ENCODE assay signal across 8 cellular contexts in the genomic region with DNA sequence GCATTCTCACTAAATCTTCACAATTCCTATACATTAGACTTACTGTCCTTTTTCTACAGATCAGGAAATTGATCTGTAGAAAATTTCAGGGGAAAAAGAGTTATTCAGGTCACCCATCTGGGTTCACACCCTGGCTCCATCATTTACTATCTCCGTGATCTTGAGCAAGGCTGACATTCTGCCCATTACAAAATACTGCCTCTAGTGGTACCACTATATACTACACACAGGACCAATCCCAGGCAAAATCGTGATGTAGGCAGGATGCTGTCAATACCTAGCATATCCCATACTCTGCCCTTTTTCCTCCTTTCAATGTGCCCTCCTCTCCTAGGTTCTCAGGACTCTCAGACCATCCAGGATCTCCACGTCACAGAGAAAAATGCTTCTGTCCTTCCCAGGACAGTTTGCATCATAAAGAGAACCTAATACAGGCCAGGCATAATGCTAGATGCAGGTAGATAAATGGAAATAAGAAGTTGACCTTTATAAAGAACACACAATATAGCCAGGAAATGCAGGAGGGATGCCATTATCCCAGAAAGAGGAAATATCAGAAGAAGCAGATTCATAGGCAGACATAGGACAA.
DNase-seq lines count a peak whose midpoint lies in the region; ATAC-seq and TF ChIP-seq lines count a peak whose summit lies in the region.

No MANE protein-coding gene starts in this region.

- TF ChIP-seq RAD21 in SK-N-SH (IDR thresholded peaks at IDR 0.05; ENCODE audit: low read length): peak; percentile 19; the same call in 1 of the 2 replicates

- H3K27ac ChIP-seq in DND-41 (ENCODE audit: low read length): no peak overlapping the region
- no peak overlapping the region for H3K27ac ChIP-seq in SK-N-SH (ENCODE audit: low read depth in 2 of 2, low read length in 1 of 2)

- H3K9ac ChIP-seq in DND-41 (ENCODE audit: low read depth, low read length): no peak overlapping the region
- H3K9ac ChIP-seq in SK-N-SH: no peak overlapping the region

- H4K20me1 ChIP-seq in DND-41 (ENCODE audit: insufficient read depth, low read length) (no peaks in the 10 kb centered on the region), SK-N-SH (ENCODE audit: insufficient read depth) (no peaks in the 10 kb centered on the region)

- H3K4me1 ChIP-seq in DND-41 (ENCODE audit: insufficient read depth, low read length): no peaks in the 10 kb centered on the region
- H3K4me1 ChIP-seq in SK-N-SH (ENCODE audit: control insufficient read depth in 1 of 2, insufficient read depth in 2 of 2, low read depth in 1 of 2, low read length in 1 of 2): no peaks in the 10 kb centered on the region

- H3F3A ChIP-seq in SK-N-SH (replicated peaks; ENCODE audit: insufficient read depth): no peaks in the 10 kb centered on the region

- H2AFZ ChIP-seq in DND-41 (ENCODE audit: low read depth, low read length) (no peak overlapping the region), SK-N-SH (ENCODE audit: low read depth) (no peak overlapping the region)

- H3K4me3 ChIP-seq in DND-41 (ENCODE audit: low read depth in 1 of 2, low read length in 2 of 2) (no peak overlapping the region), SK-N-SH (ENCODE audit: low read depth in 2 of 2, low read length in 1 of 2) (no peak overlapping the region), kidney epithelial cell (ENCODE audit: low read depth, low read length) (no peak overlapping the region)

- ATAC-seq in DND-41 (ENCODE audit: insufficient read depth, low read depth): peak; percentile 87
- ATAC-seq in GM19043 (IDR thresholded peaks at IDR 0.05; ENCODE audit: low read depth, unreplicated experiment): peak; percentile 91
- ATAC-seq in HG03139 (IDR thresholded peaks at IDR 0.05; ENCODE audit: unreplicated experiment): peak; percentile 91

- H3K79me2 ChIP-seq in DND-41 (ENCODE audit: insufficient read depth, low read length): no peaks in the 10 kb centered on the region
- H3K79me2 ChIP-seq in SK-N-SH (ENCODE audit: insufficient read depth): no peaks in the 10 kb centered on the region

- CTCF ChIA-PET in SK-N-SH (lab: Yijun Ruan, JAX): interaction anchor here (0.7 kb wide), 1 partner anchor 25 kb away, joined by 3 read pairs; no protein-coding TSS in a partner anchor

- H3K9me3 ChIP-seq in DND-41 (ENCODE audit: insufficient read depth, low read length, severe bottlenecking): no peaks in the 10 kb centered on the region
- H3K9me3 ChIP-seq in SK-N-SH: no peaks in the 10 kb centered on the region

- H3K9me2 ChIP-seq in SK-N-SH: no peaks in the 10 kb centered on the region

- TF ChIP-seq EP300 in SK-N-SH (IDR thresholded peaks at IDR 0.05; ENCODE audit: borderline replicate concordance in 1 of 2, low read depth in 1 of 2, low read length in 1 of 2): no peak

- DNase-seq in DND-41 (peak; percentile 8), SK-N-SH (peak; percentile 4), kidney epithelial cell (ENCODE audit: low read depth) (no peak), retina (no peak), amygdala (lab: John Stamatoyannopoulos, UW) (no peak), ecto neural progenitor cell (ENCODE audit: low spot score) (no peak)

- POLR2A ChIA-PET in SK-N-SH (lab: Yijun Ruan, JAX): no interaction called here

- no peaks in the 10 kb centered on the region for H3K36me3 ChIP-seq in DND-41 (ENCODE audit: insufficient read depth, low read length)
- no peaks in the 10 kb centered on the region for H3K36me3 ChIP-seq in SK-N-SH (replicated peaks in 1 of 2; ENCODE audit: control insufficient read depth in 1 of 2, insufficient read depth in 2 of 2, low read length in 1 of 2)
- no peaks in the 10 kb centered on the region for H3K36me3 ChIP-seq in kidney epithelial cell (ENCODE audit: control insufficient read depth, insufficient read depth, low read length)

- H3K27me3 ChIP-seq in DND-41 (ENCODE audit: insufficient read depth, low read length, poor library complexity): no peaks in the 10 kb centered on the region
- no peaks in the 10 kb centered on the region for H3K27me3 ChIP-seq in SK-N-SH (ENCODE audit: insufficient read depth)
- no peaks in the 10 kb centered on the region for H3K27me3 ChIP-seq in kidney epithelial cell (ENCODE audit: control insufficient read depth, insufficient read depth, low read length)

- 76% methylated on average over 3 of the region's 3 CpGs for WGBS in SK-N-SH (ENCODE audit: low lambda C conversion rate)

- no peak overlapping the region for H3K4me2 ChIP-seq in DND-41 (ENCODE audit: insufficient read depth, low read length)
- no peak overlapping the region for H3K4me2 ChIP-seq in SK-N-SH

- TF ChIP-seq CTCF in DND-41 (IDR thresholded peaks at IDR 0.05; ENCODE audit: borderline replicate concordance, extremely low read depth, low read length, poor library complexity, severe bottlenecking) (peak; percentile 82), SK-N-SH (IDR thresholded peaks at IDR 0.05) (peak; percentile 57), kidney epithelial cell (IDR thresholded peaks at IDR 0.05; ENCODE audit: insufficient read depth, low read length, poor library complexity, severe bottlenecking) (peak; percentile 50)

TF ChIP-seq in SK-N-SH, 30 proteins besides CTCF, POLR2A, EP300 and RAD21:
- TF ChIP-seq GABPA (IDR thresholded peaks at IDR 0.05; ENCODE audit: low read depth) (no peak), TCF12 (IDR thresholded peaks at IDR 0.05) (no peak), SIN3A (IDR thresholded peaks at IDR 0.05; ENCODE audit: borderline replicate concordance, low read depth, low read length) (no peak), TEAD4 (IDR thresholded peaks at IDR 0.05; ENCODE audit: borderline replicate concordance, insufficient read depth) (no peak), MEF2A (IDR thresholded peaks at IDR 0.05; ENCODE audit: borderline replicate concordance, low read depth) (no peak), JUND (IDR thresholded peaks at IDR 0.05) (no peak), MAX (IDR thresholded peaks at IDR 0.05; ENCODE audit: low read depth) (no peak), CHD2 (IDR thresholded peaks at IDR 0.05; ENCODE audit: low read length, partially characterized antibody) (no peak), RXRA (IDR thresholded peaks at IDR 0.05; ENCODE audit: borderline replicate concordance, low read depth) (no peak), ELF1 (IDR thresholded peaks at IDR 0.05) (no peak), IRF3 (IDR thresholded peaks at IDR 0.05; ENCODE audit: low read depth, low read length) (no peak), REST (IDR thresholded peaks at IDR 0.05; ENCODE audit: low read depth, low read length) (no peak)

Comparison
In these comparisons a context has a peak if more than half of its experiments do, and no peak if none do; other contexts are left out.
1. DNase-seq: peak in DND-41 (single experiment) and SK-N-SH (single experiment); none in kidney epithelial cell (single experiment), retina (single experiment), amygdala (0 of 56) and ecto neural progenitor cell (single experiment).
2. Peak in every context shown above with its lines, with median percentiles within 50 percentile points of each other: ATAC-seq and CTCF ChIP-seq.